In genomic region chr11:21257461-21257860, GRCh38 we compare ENCODE assay signal across 7 cellular contexts.
"Had no signal": no experiment of that assay in that cellular context is flagged by ENCODE, and none has a peak within 500 bp of the region (broad histone marks: within the 10 kb centered on the region; RNA-seq: fewer than 3 reads in every experiment).

No MANE protein-coding gene starts in this region.

- H3K36me3 Mint-ChIP-seq: IgD-negative memory B cell had no signal

- DNase-seq: IMR-90, KBM-7 had no signal

- FAIRE-seq: HepG2, HTR-8/SVneo, K562 had no signal

- ATAC-seq: HepG2, K562 had no signal

- H3K27ac Mint-ChIP-seq: IgD-negative memory B cell had no signal

- H3K27me3 Mint-ChIP-seq: IgD-negative memory B cell had no signal

- H3K4me3 ChIP-seq: K562 had no signal

- H3K4me1 Mint-ChIP-seq: IgD-negative memory B cell had no signal

- H3K27ac ChIP-seq: HL-60 had no signal
